15 cellular contexts compared by ENCODE assay signal in genomic region chr17:77118251-77118928, GRCh38. TPM values are rescaled to one million over a fixed set of nuclear protein-coding genes. Genes with fewer than 3 reads are reported as not detected.
DNase-seq lines count a peak whose midpoint lies in the region; TF ChIP-seq lines count a peak whose summit lies in the region.
"Had no signal": no experiment of that assay in that cellular context is flagged by ENCODE, and none has a peak within 500 bp of the region (broad histone marks: within the 10 kb centered on the region; RNA-seq: fewer than 3 reads in every experiment).

No MANE protein-coding gene starts in this region.

- POLR2A ChIA-PET in HEK293T (lab: Yijun Ruan, JAX): interaction anchor here (0.6 kb wide), 1 partner anchor 30 kb away, joined by 3 read pairs; no protein-coding TSS in a partner anchor

- TF ChIP-seq CTCF in prostate gland (IDR thresholded peaks at IDR 0.05): no peak

- H3K36me3 ChIP-seq in prostate gland: no peaks in the 10 kb centered on the region
- H3K36me3 ChIP-seq: ascending aorta had no signal

- H3K9me3 ChIP-seq in prostate gland: no peaks in the 10 kb centered on the region
- H3K9me3 ChIP-seq: ascending aorta, SK-N-SH had no signal

- H3K27me3 ChIP-seq in layer of hippocampus (ENCODE audit: control insufficient read depth, insufficient read depth, low read length): no peaks in the 10 kb centered on the region
- no peaks in the 10 kb centered on the region for H3K27me3 ChIP-seq in prostate gland (replicated peaks; ENCODE audit: insufficient read depth)
- H3K27me3 ChIP-seq: ascending aorta had no signal

- DNase-seq in HEK293T (ENCODE audit: extremely low spot score) (no peak), retina (peak; percentile 56), prostate gland (ENCODE audit: low spot score) (no peak), H4 (ENCODE audit: low spot score) (no peak), DMS 273 treated with DMSO at 0.1 percent for 48 hours (lab: John Stamatoyannopoulos, UW) (no peak), NCI-H1436 (lab: John Stamatoyannopoulos, UW) (no peak)
- DNase-seq: ACHN; activated CD8-positive, alpha-beta T cell treated with anti-CD3 and anti-CD28 coated beads, Interleukin-2, amount 10 ng/mL, durations not matched to agents 7 days and 5 days; Calu3; effector CD4-positive, alpha-beta T cell; SK-N-SH; stimulated activated CD4-positive, alpha-beta T cell treated with anti-CD3 and anti-CD28 coated beads, Interleukin-4, amount 100 ng/mL, for 24 hours had no signal

- H3K27ac ChIP-seq in cingulate gyrus (ENCODE audit: low read depth, low read length) (peak overlapping the region; percentile 44), layer of hippocampus (ENCODE audit: low read depth, low read length) (peak overlapping the region; percentile 30), prostate gland (peak overlapping the region in 1 of 2 donors; percentile 71)
- H3K27ac ChIP-seq: ascending aorta had no signal

- TF ChIP-seq POLR2A in prostate gland (IDR thresholded peaks at IDR 0.05): no peak

- intact Hi-C loops in prostate gland (cut with DNase I): no loop called here

- no peak overlapping the region for H3K4me3 ChIP-seq in prostate gland
- H3K4me3 ChIP-seq: ascending aorta had no signal

- 84% methylated on average over 18 of the region's 18 CpGs for WGBS in prostate gland

- CTCF ChIA-PET in HEK293T (lab: Yijun Ruan, JAX): no interaction called here

- peaks cover 5% of the 10 kb centered on the region for H3K4me1 ChIP-seq in prostate gland (replicated peaks)

TF ChIP-seq in HEK293T, 16 proteins besides CTCF, POLR2A, EP300 and RAD21:
- TF ChIP-seq PKNOX1 (IDR thresholded peaks at IDR 0.05) (0 out of 2 replicates have a peak, but pooled peaks have one; percentile 5), FOXK2 (IDR thresholded peaks at IDR 0.05) (no peak)

RNA-seq across cellular contexts. Expression of gene SEC14L1, which starts 22.4 kb away (rescaled TPM):
- 100 to 1,000 TPM in 1 of 2 donors, 10 to 100 TPM in 1; 39.9 to 175 TPM for total RNA-seq in prostate gland
- 33.7 and 41.8 TPM in 2 replicates for total RNA-seq in H4 (2014; rRNA removed; shearing (Covaris generic))
